8 cellular contexts compared by ENCODE assay signal in genomic region chr17:17141860-17142552, GRCh38.
A peak's percentile ranks its signal among the peaks of the same experiment; 100 is the strongest.
DNase-seq lines count a peak whose midpoint lies in the region; ATAC-seq and TF ChIP-seq lines count a peak whose summit lies in the region.

No MANE protein-coding gene starts in this region.

- H3K27ac ChIP-seq in brain microvascular endothelial cell, result no peak overlapping the region

- TF ChIP-seq CTCF in GM13976 (IDR thresholded peaks at IDR 0.05; ENCODE audit: borderline replicate concordance, control extremely low read depth, extremely low read depth, insufficient read depth, missing control alignments) (peak; percentile 43), brain microvascular endothelial cell (IDR thresholded peaks at IDR 0.05; ENCODE audit: low read depth, low read length, missing control alignments) (peak; percentile 97)

- H3K36me3 ChIP-seq in brain microvascular endothelial cell (replicated peaks), result peaks cover 80% of the 10 kb centered on the region

- H3K4me1 Mint-ChIP-seq in T-helper 17 cell, result peaks cover 21% of the 10 kb centered on the region
- H3K4me1 Mint-ChIP-seq in immature natural killer cell, result peaks cover 5 to 6% of the 10 kb centered on the region in 2 donors

- H3K4me3 Mint-ChIP-seq in T-helper 17 cell, result peak overlapping the region; percentile 74
- no peak overlapping the region for H3K4me3 Mint-ChIP-seq in immature natural killer cell

- peak; percentile 76 for ATAC-seq in T-helper 17 cell
- no peak for ATAC-seq in HG03469 (IDR thresholded peaks at IDR 0.05; ENCODE audit: unreplicated experiment)

- H3K4me3 ChIP-seq in brain microvascular endothelial cell (ENCODE audit: low read depth, low read length), result no peak overlapping the region

- no peaks in the 10 kb centered on the region for H3K9me3 Mint-ChIP-seq in immature natural killer cell

- in situ Hi-C loops in GM13976 (cut with MboI; ENCODE audit: low sequenced_read_pairs, unreplicated experiment), result no loop called here
- in situ Hi-C loops in brain microvascular endothelial cell (cut with HindIII; ENCODE audit: low pct_ligation_motif_present, low sequenced_read_pairs), result no loop called here

- H3K27me3 Mint-ChIP-seq in T-helper 17 cell (no peaks in the 10 kb centered on the region), immature natural killer cell (ENCODE audit: low read depth in 3 of 3) (peaks cover 0 to 2% (median 2%) of the 10 kb centered on the region in 3 donors)

- no peaks in the 10 kb centered on the region for H3K27me3 ChIP-seq in brain microvascular endothelial cell (replicated peaks)

- peak overlapping the region; percentile 94 for H3K27ac Mint-ChIP-seq in T-helper 17 cell
- H3K27ac Mint-ChIP-seq in immature natural killer cell, result peak overlapping the region in 5 of 6 donors; percentile 8 to 64 (median 46)

- DNase-seq in 8988T (peak; percentile 92), GM13976 (ENCODE audit: low spot score) (peak; percentile 67), T-helper 17 cell (peak; percentile 46 to 57 (median 55)), brain microvascular endothelial cell (peak; percentile 43), immature natural killer cell (peak in 1 of 3 donors; percentile 34), NCI-H1417 treated with DMSO at 0.1 percent for 48 hours (lab: John Stamatoyannopoulos, UW) (no peak)
- DNase-seq in stimulated activated CD4-positive, alpha-beta T cell treated with anti-CD3 and anti-CD28 coated beads, Interleukin-4, amount 100 ng/mL, for 1 hour, result peak; percentile 56

- H3K9me3 ChIP-seq in T-helper 17 cell (ENCODE audit: control insufficient read depth, low read length, poor library complexity, severe bottlenecking), result no peaks in the 10 kb centered on the region

- H3K36me3 Mint-ChIP-seq in T-helper 17 cell (ENCODE audit: low read depth) (peaks cover 9% of the 10 kb centered on the region), immature natural killer cell (peaks cover 6 to 21% (median 12%) of the 10 kb centered on the region in 3 donors)
